In the genomic region with DNA sequence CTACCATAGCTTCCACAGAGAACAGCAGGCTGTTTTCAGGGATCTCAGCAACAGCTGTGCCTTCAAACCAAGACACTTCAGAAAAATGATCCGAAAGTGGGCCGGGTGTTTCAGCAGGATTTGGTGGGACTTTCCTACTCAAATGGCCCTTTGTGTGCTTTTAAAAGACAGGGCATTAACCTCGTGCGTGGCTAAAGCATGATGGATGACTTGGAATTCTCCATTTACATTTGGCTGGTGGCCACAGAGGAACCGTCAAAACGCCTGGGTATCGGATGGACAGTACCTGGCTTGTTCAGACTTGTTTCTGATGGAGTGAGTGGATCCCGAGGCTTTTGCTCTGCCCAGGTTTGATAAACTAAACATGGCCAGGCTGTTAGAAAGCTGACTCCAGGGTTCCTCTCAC, we compare ENCODE assay signal across 1 cellular context.
TF ChIP-seq lines count a peak whose summit lies in the region.

No MANE protein-coding gene starts in this region.

TF ChIP-seq in H1, 55 proteins besides CTCF, POLR2A, EP300 and RAD21:
- TF ChIP-seq EGR1 (IDR thresholded peaks at IDR 0.05; ENCODE audit: borderline replicate concordance, low read depth, low read length), result no peak
- TF ChIP-seq TBP (IDR thresholded peaks at IDR 0.05; ENCODE audit: low read depth, low read length), result no peak
- no peak for TF ChIP-seq TAF7 (optimal IDR thresholded peaks at IDR 0.05; ENCODE audit: borderline replicate concordance, low read depth, low read length)
- TF ChIP-seq, protein P1, sequence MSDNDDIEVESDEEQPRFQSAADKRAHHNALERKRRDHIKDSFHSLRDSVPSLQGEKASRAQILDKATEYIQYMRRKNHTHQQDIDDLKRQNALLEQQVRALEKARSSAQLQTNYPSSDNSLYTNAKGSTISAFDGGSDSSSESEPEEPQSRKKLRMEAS (IDR thresholded peaks at IDR 0.05), result no peak
- TF ChIP-seq POU5F1 (IDR thresholded peaks at IDR 0.05; ENCODE audit: low read depth, low read length), result no peak
- TF ChIP-seq SUZ12 (IDR thresholded peaks at IDR 0.05; ENCODE audit: low read length), result no peak
- no peak for TF ChIP-seq SIX5 (IDR thresholded peaks at IDR 0.05; ENCODE audit: low read depth, low read length)
- TF ChIP-seq KDM5A (IDR thresholded peaks at IDR 0.05; ENCODE audit: low read length), result no peak
- TF ChIP-seq KDM1A (IDR thresholded peaks at IDR 0.05; ENCODE audit: borderline replicate concordance, low read length), result no peak
- no peak for TF ChIP-seq CEBPB (IDR thresholded peaks at IDR 0.05; ENCODE audit: low read depth, low read length)
- TF ChIP-seq RBBP5 (IDR thresholded peaks at IDR 0.05; ENCODE audit: borderline replicate concordance, low read depth, low read length), result no peak
- no peak for TF ChIP-seq BACH1 (IDR thresholded peaks at IDR 0.05; ENCODE audit: low read length)
- no peak for TF ChIP-seq TCF12 (IDR thresholded peaks at IDR 0.05; ENCODE audit: low read depth, low read length)
- TF ChIP-seq SP2 (IDR thresholded peaks at IDR 0.05; ENCODE audit: low read length), result no peak
- TF ChIP-seq SRF (IDR thresholded peaks at IDR 0.05; ENCODE audit: low read depth, low read length), result no peak
- no peak for TF ChIP-seq SP1 (IDR thresholded peaks at IDR 0.05; ENCODE audit: low read depth, low read length)
- TF ChIP-seq BCL11A (IDR thresholded peaks at IDR 0.05; ENCODE audit: low read depth in 2 of 2, low read length in 2 of 2), result no peak
- no peak for TF ChIP-seq CBX5 (IDR thresholded peaks at IDR 0.05; ENCODE audit: low read depth, low read length)
- TF ChIP-seq RXRA (IDR thresholded peaks at IDR 0.05; ENCODE audit: insufficient read depth, low read depth, low read length), result no peak
- no peak for TF ChIP-seq PHF8 (conservative IDR thresholded peaks at IDR 0.05; ENCODE audit: low read depth, low read length)
